In genomic region chr17:78985395-78985794, GRCh38 we compare ENCODE assay signal across 1 cellular context.
TF ChIP-seq lines count a peak whose summit lies in the region.

No MANE protein-coding gene starts in this region.

TF ChIP-seq in endothelial cell of umbilical vein, 7 proteins besides CTCF, POLR2A, EP300 and RAD21:
- no peak for TF ChIP-seq JUN (IDR thresholded peaks at IDR 0.05; ENCODE audit: borderline replicate concordance, insufficient read depth, insufficient read length, low read depth)
- TF ChIP-seq FOS (IDR thresholded peaks at IDR 0.05; ENCODE audit: borderline replicate concordance, insufficient read depth, low read length): no peak
- TF ChIP-seq POLR2AphosphoS5 (IDR thresholded peaks at IDR 0.05; ENCODE audit: insufficient read depth, low read depth, low read length): no peak
- TF ChIP-seq MAX (IDR thresholded peaks at IDR 0.05; ENCODE audit: insufficient read depth, insufficient read length): no peak
- TF ChIP-seq MYC (IDR thresholded peaks at IDR 0.05; ENCODE audit: low read depth, low read length): no peak
- no peak for TF ChIP-seq EZH2 (IDR thresholded peaks at IDR 0.05; ENCODE audit: borderline replicate concordance, low read depth, low read length, severe bottlenecking)
- TF ChIP-seq GATA2 (IDR thresholded peaks at IDR 0.05; ENCODE audit: insufficient read depth, insufficient read length, low read depth, low read length): no peak
